ENCODE assay signal across 21 cellular contexts in genomic region chr7:41436139-41436538, GRCh38.
DNase-seq lines count a peak whose midpoint lies in the region; ATAC-seq and TF ChIP-seq lines count a peak whose summit lies in the region.
"Had no signal": no experiment of that assay in that cellular context is flagged by ENCODE, and none has a peak within 500 bp of the region (broad histone marks: within the 10 kb centered on the region; RNA-seq: fewer than 3 reads in every experiment).

No MANE protein-coding gene starts in this region.

- CTCF ChIA-PET in mammary epithelial cell (lab: Charles Lee; ENCODE audit: low non-redundant PET): no interaction called here
- CTCF ChIA-PET in MCF 10A (lab: Yijun Ruan, JAX): no interaction called here

- H4K20me1 ChIP-seq in mammary epithelial cell (ENCODE audit: insufficient read depth, low read length): no peaks in the 10 kb centered on the region

- H3K9me3 ChIP-seq in mammary epithelial cell (replicated peaks; ENCODE audit: insufficient read depth, low read length) (no peaks in the 10 kb centered on the region), RWPE2 (ENCODE audit: severe bottlenecking) (no peaks in the 10 kb centered on the region), transverse colon (no peaks in the 10 kb centered on the region)
- H3K9me3 ChIP-seq: HAP-1 had no signal

- H3K27ac ChIP-seq in mammary epithelial cell (ENCODE audit: insufficient read depth, low read depth, low read length) (peak overlapping the region; percentile 31), RWPE2 (ENCODE audit: poor library complexity, severe bottlenecking) (no peak overlapping the region), transverse colon (no peak overlapping the region)
- H3K27ac ChIP-seq: 22Rv1, GM23248, SK-N-MC had no signal

- in situ Hi-C loops in mammary epithelial cell (cut with MboI; ENCODE audit: low sequenced_read_pairs in 2 of 2): no loop called here
- in situ Hi-C loops in transverse colon (cut with MboI; ENCODE audit: low pct_ligation_motif_present in 1 of 4, low pct_unique_long_range_greater_than_20kb in 1 of 4, low sequenced_read_pairs in 3 of 4): no loop called here

- no peaks in the 10 kb centered on the region for H3K27me3 Mint-ChIP-seq in MCF 10A (ENCODE audit: insufficient read depth, unreplicated experiment)

- H3K4me2 ChIP-seq in mammary epithelial cell (ENCODE audit: insufficient read depth, low read depth, low read length): no peak overlapping the region

- DNase-seq in mammary epithelial cell (peak; percentile 66), MCF 10A (ENCODE audit: unreplicated experiment) (no peak), RWPE2 (ENCODE audit: low spot score) (no peak), kidney glomerular epithelial cell (lab: John Stamatoyannopoulos, UW) (peak; percentile 3), COLO829 (ENCODE audit: low spot score) (no peak), transverse colon (no peak)
- no peak for DNase-seq in activated CD8-positive, alpha-beta memory T cell treated with anti-CD3 and anti-CD28 coated beads for 24 hours
- DNase-seq: AML-193; C1 segment of cervical spinal cord; CD8-positive, alpha-beta T cell; GM23248; KG1; NCI-H1694; NCI-H2081; NCI-H2171 treated with DMSO at 0.1 percent for 48 hours; NCI-H524 treated with DMSO at 0.1 percent for 48 hours; SHP77 treated with DMSO at 0.1 percent for 48 hours had no signal

- H3K4me1 ChIP-seq in mammary epithelial cell (ENCODE audit: insufficient read depth, low read length) (peaks cover 18% of the 10 kb centered on the region), RWPE2 (ENCODE audit: insufficient read depth, poor library complexity, severe bottlenecking) (peaks cover 12% of the 10 kb centered on the region), transverse colon (no peaks in the 10 kb centered on the region)
- H3K4me1 ChIP-seq: HAP-1 had no signal

- no peak overlapping the region for H3K27ac Mint-ChIP-seq in MCF 10A (ENCODE audit: low read depth, unreplicated experiment)
- H3K27ac Mint-ChIP-seq: CD8-positive, alpha-beta T cell had no signal

- 0 out of 3 replicates have a peak, but pooled peaks have one; percentile 35 for ATAC-seq in RWPE2 (ENCODE audit: low read depth)
- no peak for ATAC-seq in GM21360 (IDR thresholded peaks at IDR 0.05; ENCODE audit: unreplicated experiment)
- ATAC-seq: CD8-positive, alpha-beta T cell had no signal

- BruUV-seq in mammary epithelial cell (replicated peaks; lab: Mats Ljungman, UMichigan) (no TSS peak), MCF 10A (replicated peaks; lab: Mats Ljungman, UMichigan) (no TSS peak)

- no peak for TF ChIP-seq EP300 in transverse colon (IDR thresholded peaks at IDR 0.05; ENCODE audit: low read depth)

- WGBS in mammary epithelial cell (ENCODE audit: low coverage, missing lambda C conversion rate): 90% methylated on average over 3 of the region's 3 CpGs
- WGBS in transverse colon (ENCODE audit: low coverage in 1 of 2), 2 donors: 95 to 100% methylated on average over 1 to 3 of the region's 3 CpGs

- intact Hi-C loops in mammary epithelial cell (cut with micrococcal nuclease) (loop anchor here (5.0 kb wide), 1 partner anchor 319 kb away; no protein-coding TSS in a partner anchor), MCF 10A (cut with micrococcal nuclease) (no loop called here), transverse colon (cut with DNase I; ENCODE audit: low total_unique reads) (loop anchor here (2.0 kb wide), 1 partner anchor 861 kb away; no protein-coding TSS in a partner anchor)

- H3K9me3 Mint-ChIP-seq in MCF 10A (ENCODE audit: unreplicated experiment): peaks cover 11% of the 10 kb centered on the region

- H3K4me1 Mint-ChIP-seq in MCF 10A (ENCODE audit: insufficient read depth, unreplicated experiment): peaks cover 17% of the 10 kb centered on the region

- H2AFZ ChIP-seq in mammary epithelial cell (ENCODE audit: low read depth, low read length): no peak overlapping the region
- H2AFZ ChIP-seq: GM23248 had no signal

- H3K36me3 Mint-ChIP-seq in MCF 10A (ENCODE audit: insufficient read depth, unreplicated experiment): no peaks in the 10 kb centered on the region
- H3K36me3 Mint-ChIP-seq: CD8-positive, alpha-beta T cell had no signal

- no peaks in the 10 kb centered on the region for H3K27me3 ChIP-seq in mammary epithelial cell (ENCODE audit: insufficient read depth, low read length)
- H3K27me3 ChIP-seq in RWPE2 (ENCODE audit: insufficient read depth, poor library complexity, severe bottlenecking): no peaks in the 10 kb centered on the region
- no peaks in the 10 kb centered on the region for H3K27me3 ChIP-seq in transverse colon

- TF ChIP-seq CTCF in mammary epithelial cell (conservative IDR thresholded peaks at IDR 0.05 in 1 of 2, IDR thresholded peaks at IDR 0.05 in 1 of 2; ENCODE audit: extremely low read depth in 1 of 2, insufficient read depth in 1 of 2, low read depth in 1 of 2, low read length in 2 of 2): no peak
- no peak for TF ChIP-seq CTCF in MCF 10A (IDR thresholded peaks at IDR 0.05; ENCODE audit: unreplicated experiment)
- no peak for TF ChIP-seq CTCF in RWPE2 (IDR thresholded peaks at IDR 0.05; ENCODE audit: poor library complexity, severe bottlenecking)
- TF ChIP-seq CTCF in transverse colon (IDR thresholded peaks at IDR 0.05): no peak

- POLR2A ChIA-PET in MCF 10A (lab: Yijun Ruan, JAX): no interaction called here

- H3K4me3 Mint-ChIP-seq in MCF 10A (ENCODE audit: unreplicated experiment): no peak overlapping the region
- H3K4me3 Mint-ChIP-seq: CD8-positive, alpha-beta T cell had no signal

- dilution Hi-C loops in mammary epithelial cell (cut with HindIII; ENCODE audit: low sequenced_read_pairs): no loop called here

- no peaks in the 10 kb centered on the region for H3K79me2 ChIP-seq in mammary epithelial cell (ENCODE audit: insufficient read depth, low read length)

- H3K4me3 ChIP-seq in mammary epithelial cell (replicated peaks in 1 of 3; ENCODE audit: insufficient read depth in 1 of 3, low read depth in 2 of 3, low read length in 3 of 3): no peak overlapping the region
- H3K4me3 ChIP-seq in RWPE2 (ENCODE audit: severe bottlenecking): no peak overlapping the region
- no peak overlapping the region for H3K4me3 ChIP-seq in transverse colon
- H3K4me3 ChIP-seq: GM23248, HAP-1, SK-N-MC had no signal

- no peak for TF ChIP-seq POLR2A in transverse colon (IDR thresholded peaks at IDR 0.05)

- no peaks in the 10 kb centered on the region for H3K36me3 ChIP-seq in mammary epithelial cell (ENCODE audit: insufficient read depth, low read length)
- no peaks in the 10 kb centered on the region for H3K36me3 ChIP-seq in RWPE2 (ENCODE audit: low read depth)
- H3K36me3 ChIP-seq in transverse colon: no peaks in the 10 kb centered on the region
- H3K36me3 ChIP-seq: HAP-1 had no signal

- no peak overlapping the region for H3K9ac ChIP-seq in mammary epithelial cell (ENCODE audit: insufficient read depth, low read length)
- H3K9ac ChIP-seq: GM23248 had no signal

Comparison
In these comparisons a context has a peak if more than half of its experiments do, and no peak if none do; other contexts are left out.
1. DNase-seq: peak in mammary epithelial cell (single experiment) and kidney glomerular epithelial cell (single experiment); none in MCF 10A (single experiment), RWPE2 (single experiment), COLO829 (single experiment), activated CD8-positive, alpha-beta memory T cell treated with anti-CD3 and anti-CD28 coated beads for 24 hours (single experiment) and transverse colon (single experiment).